ENCODE assay signal across 18 cellular contexts in the genomic region with DNA sequence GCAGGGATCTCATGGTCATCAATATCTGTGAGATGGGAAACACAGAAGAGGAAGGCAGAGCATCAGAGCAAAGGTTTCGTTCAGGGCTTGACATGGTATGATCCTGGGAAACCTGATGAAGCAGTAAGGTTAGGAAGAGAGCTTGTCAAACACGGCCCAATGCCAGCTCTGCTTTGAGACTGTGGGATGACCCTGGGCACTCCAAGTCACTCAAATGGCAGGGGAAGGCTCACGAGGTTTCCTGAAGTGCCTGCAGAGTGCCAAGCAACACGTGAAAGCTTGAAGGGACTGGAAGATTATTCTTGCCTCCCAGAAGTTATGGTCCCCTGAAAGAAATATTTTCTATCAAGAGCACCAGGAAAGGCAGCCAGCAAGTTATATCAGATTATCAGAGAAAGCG. TPM values are rescaled to one million over a fixed set of nuclear protein-coding genes. Genes with fewer than 3 reads are reported as not detected.
A peak's percentile ranks its signal among the peaks of the same experiment; 100 is the strongest.
DNase-seq lines count a peak whose midpoint lies in the region; ATAC-seq, FAIRE-seq and TF ChIP-seq lines count a peak whose summit lies in the region.
"Had no signal": no experiment of that assay in that cellular context is flagged by ENCODE, and none has a peak within 500 bp of the region (broad histone marks: within the 10 kb centered on the region; RNA-seq: fewer than 3 reads in every experiment).

No MANE protein-coding gene starts in this region.

- H3K27me3 Mint-ChIP-seq in MCF 10A (ENCODE audit: insufficient read depth, unreplicated experiment) (no peaks in the 10 kb centered on the region), astrocyte (ENCODE audit: low read depth, unreplicated experiment) (no peaks in the 10 kb centered on the region), memory B cell (no peaks in the 10 kb centered on the region)
- H3K27me3 Mint-ChIP-seq: activated CD4-positive, alpha-beta T cell treated with anti-CD3 and anti-CD28 coated beads, Interleukin-2, amount 10 ng/mL, durations not matched to agents 24 days and 14 days had no signal

- H3K27ac Mint-ChIP-seq in MCF 10A (ENCODE audit: low read depth, unreplicated experiment) (peak overlapping the region; percentile 28), astrocyte (ENCODE audit: unreplicated experiment) (peak overlapping the region; percentile 60), memory B cell (peak overlapping the region; percentile 59)
- H3K27ac Mint-ChIP-seq: activated CD4-positive, alpha-beta T cell treated with anti-CD3 and anti-CD28 coated beads, Interleukin-2, amount 10 ng/mL, durations not matched to agents 24 days and 14 days; T-helper 1 cell treated with Interleukin-12 subunit alpha and Interleukin-12 subunit beta and Interleukin-4 antibody, amounts not matched to agents 30 μg/mL and 1 μg/mL, for 36 hours had no signal

- intact Hi-C loops in MCF 10A (cut with micrococcal nuclease): no loop called here
- intact Hi-C loops in breast epithelium (cut with DNase I; ENCODE audit: low total_unique reads): no loop called here
- intact Hi-C loops in thyroid gland (cut with DNase I): no loop called here
- intact Hi-C loops in ascending aorta (cut with DNase I): no loop called here

- no peaks in the 10 kb centered on the region for H3K9me3 Mint-ChIP-seq in MCF 10A (ENCODE audit: unreplicated experiment)
- no peaks in the 10 kb centered on the region for H3K9me3 Mint-ChIP-seq in astrocyte (ENCODE audit: unreplicated experiment)
- H3K9me3 Mint-ChIP-seq in memory B cell: peaks cover 1% of the 10 kb centered on the region
- H3K9me3 Mint-ChIP-seq: activated CD4-positive, alpha-beta T cell treated with anti-CD3 and anti-CD28 coated beads, Interleukin-2, amount 10 ng/mL, durations not matched to agents 24 days and 14 days; T-helper 1 cell treated with Interleukin-12 subunit alpha and Interleukin-12 subunit beta and Interleukin-4 antibody, amounts not matched to agents 30 μg/mL and 1 μg/mL, for 36 hours had no signal

- no peaks in the 10 kb centered on the region for H3K27me3 ChIP-seq in breast epithelium
- H3K27me3 ChIP-seq in astrocyte (ENCODE audit: insufficient read depth, low read length): no peaks in the 10 kb centered on the region
- no peaks in the 10 kb centered on the region for H3K27me3 ChIP-seq in thyroid gland
- H3K27me3 ChIP-seq in ascending aorta: no peaks in the 10 kb centered on the region

- H3K4me1 ChIP-seq in breast epithelium (no peaks in the 10 kb centered on the region), astrocyte (ENCODE audit: insufficient read depth, low read length) (peaks cover 37% of the 10 kb centered on the region), thyroid gland (peaks cover 8 to 32% of the 10 kb centered on the region in 2 donors), ascending aorta (peaks cover 4 to 11% of the 10 kb centered on the region in 2 donors)

- peaks cover 84% of the 10 kb centered on the region for H3K79me2 ChIP-seq in astrocyte (ENCODE audit: insufficient read depth, low read length)

- peaks cover 97% of the 10 kb centered on the region for H3K36me3 Mint-ChIP-seq in MCF 10A (ENCODE audit: insufficient read depth, unreplicated experiment)
- H3K36me3 Mint-ChIP-seq in astrocyte (ENCODE audit: low read depth, unreplicated experiment): peaks cover 49% of the 10 kb centered on the region
- H3K36me3 Mint-ChIP-seq in memory B cell: peaks cover 40% of the 10 kb centered on the region

- BruUV-seq in MCF 10A (replicated peaks; lab: Mats Ljungman, UMichigan): no TSS peak

- DNase-seq in MCF 10A (ENCODE audit: unreplicated experiment) (no peak), breast epithelium (ENCODE audit: low spot score in 2 of 2) (no peak), astrocyte (ENCODE audit: low read depth) (no peak), memory B cell (ENCODE audit: low spot score in 2 of 2) (no peak), thyroid gland (peak; percentile 80 to 88), NCI-H1048 (lab: John Stamatoyannopoulos, UW) (no peak), ascending aorta (ENCODE audit: low spot score in 2 of 2) (no peak)
- DNase-seq in activated naive CD4-positive, alpha-beta T cell treated with Interleukin-2 at 50 U/mL for 16 hours: no peak
- DNase-seq: activated CD8-positive, alpha-beta memory T cell treated with anti-CD3 and anti-CD28 coated beads, Interleukin-2, amount 50 U/mL, for 4 hours; central memory CD4-positive, alpha-beta T cell; KG1; midbrain; NCI-H187; OCI-M1; SIG-M5 had no signal

- CTCF ChIA-PET in MCF 10A (lab: Yijun Ruan, JAX): interaction anchor here (0.5 to 1.2 kb wide), 4 partner anchors 10 to 237 kb away, joined by 3 to 5 read pairs (median 4); no protein-coding TSS in a partner anchor

- H3K36me3 ChIP-seq in breast epithelium: no peaks in the 10 kb centered on the region
- peaks cover 49% of the 10 kb centered on the region for H3K36me3 ChIP-seq in astrocyte (ENCODE audit: insufficient read depth, low read length)
- H3K36me3 ChIP-seq in thyroid gland: peaks cover 39 to 48% of the 10 kb centered on the region in 2 donors
- H3K36me3 ChIP-seq in ascending aorta: peaks cover 52 to 77% of the 10 kb centered on the region in 2 donors

- WGBS in thyroid gland, 2 donors: 51 to 65% methylated on average over 5 of the region's 5 CpGs

- FAIRE-seq in astrocyte (lab: Jason Lieb, UNC): no peak
- FAIRE-seq: urothelium cell line had no signal

- no peak overlapping the region for H3K4me3 Mint-ChIP-seq in MCF 10A (ENCODE audit: unreplicated experiment)
- H3K4me3 Mint-ChIP-seq in astrocyte (ENCODE audit: unreplicated experiment): no peak overlapping the region
- no peak overlapping the region for H3K4me3 Mint-ChIP-seq in memory B cell
- H3K4me3 Mint-ChIP-seq: activated CD4-positive, alpha-beta T cell treated with anti-CD3 and anti-CD28 coated beads, Interleukin-2, amount 10 ng/mL, durations not matched to agents 24 days and 14 days; T-helper 1 cell treated with Interleukin-12 subunit alpha and Interleukin-12 subunit beta and Interleukin-4 antibody, amounts not matched to agents 30 μg/mL and 1 μg/mL, for 36 hours had no signal

- no peak overlapping the region for H2AFZ ChIP-seq in astrocyte (ENCODE audit: low read depth, low read length)

- H3K9me3 ChIP-seq in breast epithelium: no peaks in the 10 kb centered on the region
- no peaks in the 10 kb centered on the region for H3K9me3 ChIP-seq in astrocyte (ENCODE audit: insufficient read depth, low read depth, low read length)
- H3K9me3 ChIP-seq in thyroid gland: no peaks in the 10 kb centered on the region
- H3K9me3 ChIP-seq in ascending aorta: no peaks in the 10 kb centered on the region

- H3K4me3 ChIP-seq in breast epithelium: no peak overlapping the region
- no peak overlapping the region for H3K4me3 ChIP-seq in astrocyte (ENCODE audit: insufficient read depth, low read depth, low read length)
- H3K4me3 ChIP-seq in thyroid gland (replicated peaks in 1 of 3): no peak overlapping the region
- H3K4me3 ChIP-seq in ascending aorta: no peak overlapping the region

- POLR2A ChIA-PET in MCF 10A (lab: Yijun Ruan, JAX): interaction anchor here (0.6 to 1.4 kb wide), 8 partner anchors 9 to 825 kb away, joined by 3 to 6 read pairs (median 4); no protein-coding TSS in a partner anchor

- H3K27ac ChIP-seq in breast epithelium: no peak overlapping the region
- H3K27ac ChIP-seq in astrocyte (ENCODE audit: low read depth, low read length): peak overlapping the region; percentile 84
- peak overlapping the region in 1 of 3 donors; percentile 50 for H3K27ac ChIP-seq in thyroid gland
- no peak overlapping the region for H3K27ac ChIP-seq in ascending aorta

- TF ChIP-seq CTCF in MCF 10A (IDR thresholded peaks at IDR 0.05; ENCODE audit: unreplicated experiment) (no peak), breast epithelium (IDR thresholded peaks at IDR 0.05) (no peak), astrocyte (IDR thresholded peaks at IDR 0.05; ENCODE audit: insufficient read depth, low read depth, low read length) (no peak), thyroid gland (IDR thresholded peaks at IDR 0.05) (no peak), ascending aorta (IDR thresholded peaks at IDR 0.05) (no peak)

- peak overlapping the region; percentile 51 for H3K9ac ChIP-seq in astrocyte (ENCODE audit: low read length)

- peaks cover 36% of the 10 kb centered on the region for H3K4me1 Mint-ChIP-seq in MCF 10A (ENCODE audit: insufficient read depth, unreplicated experiment)
- H3K4me1 Mint-ChIP-seq in astrocyte (ENCODE audit: low read depth, unreplicated experiment): peaks cover 35% of the 10 kb centered on the region
- peaks cover 17% of the 10 kb centered on the region for H3K4me1 Mint-ChIP-seq in memory B cell

- no peak for ATAC-seq in memory B cell (ENCODE audit: low read depth)

- H3K4me2 ChIP-seq in astrocyte (ENCODE audit: low read length): peak overlapping the region; percentile 73

- peaks cover 87% of the 10 kb centered on the region for H4K20me1 ChIP-seq in astrocyte (ENCODE audit: insufficient read depth, low read length)

- no peak for TF ChIP-seq POLR2A in breast epithelium (IDR thresholded peaks at IDR 0.05)
- TF ChIP-seq POLR2A in thyroid gland (IDR thresholded peaks at IDR 0.05): no peak

RNA-seq across cellular contexts. Expression of a gene that starts 6.5 kb away (rescaled TPM):
- total RNA-seq in MCF 10A (2022) (157 and 238 TPM in 2 replicates), breast epithelium (10 to 100 TPM; 83.0 to 94.8 (median 89.8) TPM), astrocyte (161 and 165 TPM in 2 replicates), thyroid gland (100 to 1,000 TPM; 131 to 223 (median 169) TPM), ascending aorta (171 TPM)

RNA-seq across cellular contexts. Expression of a gene that starts 31.9 kb away (rescaled TPM):
- total RNA-seq in MCF 10A (2022): 23.2 and 24.8 TPM in 2 replicates
- total RNA-seq in breast epithelium: 10 to 100 TPM; 26.9 to 32.8 (median 31.0) TPM
- total RNA-seq in astrocyte: 13.1 and 16.4 TPM in 2 replicates
- 10 to 100 TPM; 27.5 to 46.8 (median 39.5) TPM for total RNA-seq in thyroid gland
- total RNA-seq in ascending aorta: 181 TPM

Comparison
In these comparisons a context has a peak if more than half of its experiments do, and no peak if none do; other contexts are left out.
1. DNase-seq: peak in thyroid gland (2 of 2); none in MCF 10A (single experiment), breast epithelium (0 of 2), astrocyte (single experiment), memory B cell (0 of 2), NCI-H1048 (single experiment), ascending aorta (0 of 2) and activated naive CD4-positive, alpha-beta T cell treated with Interleukin-2 at 50 U/mL for 16 hours (single experiment).
2. Peak in every context shown above with its lines, with median percentiles within 50 percentile points of each other: H3K27ac Mint-ChIP-seq.